8 cellular contexts compared by ENCODE assay signal in genomic region chr10:110528998-110529524, GRCh38. TPM values are rescaled to one million over a fixed set of nuclear protein-coding genes. Genes with fewer than 3 reads are reported as not detected.
A peak's percentile ranks its signal among the peaks of the same experiment; 100 is the strongest.
DNase-seq lines count a peak whose midpoint lies in the region; ATAC-seq, FAIRE-seq and TF ChIP-seq lines count a peak whose summit lies in the region.
"Not testable (repeated sequence)": the region's sequence is repeated elsewhere in the genome, so short reads cannot be mapped to it uniquely, and the experiment has no call there.

No MANE protein-coding gene starts in this region.

- not testable (repeated sequence) for H3K27me3 ChIP-seq in BLaER1; astrocyte (ENCODE audit: insufficient read depth, low read length); naive thymus-derived CD4-positive, alpha-beta T cell (ENCODE audit: control insufficient read depth in 2 of 2, insufficient read depth in 2 of 2, low read length in 2 of 2)

- not testable (repeated sequence) for H3K9me3 Mint-ChIP-seq in astrocyte (ENCODE audit: unreplicated experiment); naive thymus-derived CD4-positive, alpha-beta T cell

- peak; percentile 67 for ATAC-seq in GM18520 (IDR thresholded peaks at IDR 0.05; ENCODE audit: unreplicated experiment)
- ATAC-seq in GM21515 (IDR thresholded peaks at IDR 0.05; ENCODE audit: unreplicated experiment) = peak; percentile 70
- peak; percentile 51 for ATAC-seq in HG02943 (IDR thresholded peaks at IDR 0.05; ENCODE audit: low read depth, unreplicated experiment)
- peak; percentile 69 for ATAC-seq in HG03575 (IDR thresholded peaks at IDR 0.05; ENCODE audit: extremely low read depth, insufficient number of reproducible peaks, low FRiP score, unreplicated experiment)
- peak; percentile 68 for ATAC-seq in naive thymus-derived CD4-positive, alpha-beta T cell

- FAIRE-seq in astrocyte (lab: Jason Lieb, UNC) = not testable (repeated sequence)

- H3K4me3 ChIP-seq in BLaER1; astrocyte (ENCODE audit: insufficient read depth, low read depth, low read length); naive thymus-derived CD4-positive, alpha-beta T cell (ENCODE audit: low read length): not testable (repeated sequence)

- H3K27ac Mint-ChIP-seq in astrocyte (ENCODE audit: unreplicated experiment) = peak overlapping the region; percentile 75
- H3K27ac Mint-ChIP-seq in naive thymus-derived CD4-positive, alpha-beta T cell = peak overlapping the region in 1 of 9 donors; percentile 79

- peak overlapping the region; percentile 60 for H3K4me2 ChIP-seq in BLaER1
- peak overlapping the region; percentile 58 for H3K4me2 ChIP-seq in astrocyte (ENCODE audit: low read length)

- not testable (repeated sequence) for H3K79me2 ChIP-seq in astrocyte (ENCODE audit: insufficient read depth, low read length)

- POLR2A ChIA-PET in naive thymus-derived CD4-positive, alpha-beta T cell (lab: Charles Lee) = not testable (repeated sequence)

- H3K9me3 ChIP-seq in BLaER1; astrocyte (ENCODE audit: insufficient read depth, low read depth, low read length); naive thymus-derived CD4-positive, alpha-beta T cell (ENCODE audit: control insufficient read depth in 2 of 3, low read length in 3 of 3): not testable (repeated sequence)

- intact Hi-C loops in naive thymus-derived CD4-positive, alpha-beta T cell (cut with micrococcal nuclease) = loop anchor here in 1 of 2 donors (1.0 kb wide), 2 partner anchors 25 to 32 kb away; partner anchors contain the start of gene DUSP5

- not testable (repeated sequence) for H4K20me1 ChIP-seq in BLaER1; astrocyte (ENCODE audit: insufficient read depth, low read length)

- not testable (repeated sequence) for H3K9ac ChIP-seq in BLaER1
- peak overlapping the region; percentile 4 for H3K9ac ChIP-seq in astrocyte (ENCODE audit: low read length)

- not testable (repeated sequence) for H3K4me3 Mint-ChIP-seq in astrocyte (ENCODE audit: unreplicated experiment)
- peak overlapping the region in 5 of 10 donors; percentile 24 to 63 (median 46) for H3K4me3 Mint-ChIP-seq in naive thymus-derived CD4-positive, alpha-beta T cell

- not testable (repeated sequence) for H2AFZ ChIP-seq in astrocyte (ENCODE audit: low read depth, low read length)

- H3K27ac ChIP-seq in BLaER1; naive thymus-derived CD4-positive, alpha-beta T cell (ENCODE audit: low read depth, low read length): not testable (repeated sequence)
- H3K27ac ChIP-seq in astrocyte (ENCODE audit: low read depth, low read length) = peak overlapping the region; percentile 64

- not testable (repeated sequence) for H3K36me3 ChIP-seq in BLaER1; astrocyte (ENCODE audit: insufficient read depth, low read length); naive thymus-derived CD4-positive, alpha-beta T cell (ENCODE audit: control insufficient read depth in 2 of 3, insufficient read depth in 3 of 3, low read length in 3 of 3)

- not testable (repeated sequence) for TF ChIP-seq CTCF in astrocyte (IDR thresholded peaks at IDR 0.05; ENCODE audit: insufficient read depth, low read depth, low read length)

- H3K4me1 ChIP-seq in BLaER1 (peaks cover 60% of the 10 kb centered on the region), astrocyte (ENCODE audit: insufficient read depth, low read length) (peaks cover 55% of the 10 kb centered on the region)
- H3K4me1 ChIP-seq in naive thymus-derived CD4-positive, alpha-beta T cell (ENCODE audit: control insufficient read depth in 2 of 2, insufficient read depth in 2 of 2, low read length in 2 of 2) = peaks cover 9 to 21% of the 10 kb centered on the region in 2 donors

- H3K27me3 Mint-ChIP-seq in astrocyte (ENCODE audit: low read depth, unreplicated experiment); naive thymus-derived CD4-positive, alpha-beta T cell: not testable (repeated sequence)

- H3K36me3 Mint-ChIP-seq in astrocyte (ENCODE audit: low read depth, unreplicated experiment); naive thymus-derived CD4-positive, alpha-beta T cell: not testable (repeated sequence)

- CTCF ChIA-PET in naive thymus-derived CD4-positive, alpha-beta T cell (lab: Charles Lee) = interaction anchor here (0.7 kb wide), 1 partner anchor 12 kb away, joined by 3 read pairs; no protein-coding TSS in a partner anchor

- peaks cover 47% of the 10 kb centered on the region for H3K4me1 Mint-ChIP-seq in astrocyte (ENCODE audit: low read depth, unreplicated experiment)
- H3K4me1 Mint-ChIP-seq in naive thymus-derived CD4-positive, alpha-beta T cell = peaks cover 7 to 61% (median 21%) of the 10 kb centered on the region in 7 donors

- peak; percentile 43 to 44 for DNase-seq in activated CD4-positive, alpha-beta T cell treated with anti-CD3 and anti-CD28 coated beads for 4 hours
- DNase-seq in astrocyte (ENCODE audit: low read depth) = peak; percentile 46
- peak in 2 of 9 donors; percentile 8 to 51 for DNase-seq in naive thymus-derived CD4-positive, alpha-beta T cell

RNA-seq across cellular contexts. Expression of gene DUSP5, which starts 31.4 kb away (rescaled TPM):
- total RNA-seq in astrocyte = 35.0 and 36.4 TPM in 2 replicates
- 10 to 100 TPM in 3 of 5 experiments, under 1 TPM in 2; 0.38 to 57.2 (median 35.7) TPM for total RNA-seq in naive thymus-derived CD4-positive, alpha-beta T cell
- under 1 TPM; 0.17 to 0.23 TPM for polyA plus RNA-seq in naive thymus-derived CD4-positive, alpha-beta T cell

RNA-seq across cellular contexts. Expression of gene SMC3, which starts 38.4 kb away (rescaled TPM):
- 24.8 and 27.2 TPM in 2 replicates for total RNA-seq in astrocyte
- total RNA-seq in naive thymus-derived CD4-positive, alpha-beta T cell = 10 to 100 TPM; 29.8 to 69.8 (median 48.5) TPM
- polyA plus RNA-seq in naive thymus-derived CD4-positive, alpha-beta T cell = 10 to 100 TPM; 64.8 to 88.2 TPM
